ENCODE assay signal across 8 cellular contexts in genomic region chr2:218068721-218069334, GRCh38. TPM values are rescaled to one million over a fixed set of nuclear protein-coding genes. Genes with fewer than 3 reads are reported as not detected.
DNase-seq lines count a peak whose midpoint lies in the region; ATAC-seq, FAIRE-seq and TF ChIP-seq lines count a peak whose summit lies in the region.
"Not testable (repeated sequence)": the region's sequence is repeated elsewhere in the genome, so short reads cannot be mapped to it uniquely, and the experiment has no call there.

RUFY4 (plus strand) TSS chr2:218069253; CDS start chr2:218070606, 1,353 bp downstream.

- not testable (repeated sequence) for H3K79me2 ChIP-seq in endothelial cell of umbilical vein (ENCODE audit: control insufficient read depth, insufficient read depth, low read length)

- DNase-seq in Caki2 (ENCODE audit: low read depth) (peak; percentile 63), NOMO-1 treated with dmso at 0.1 percent for 144 hours (lab: John Stamatoyannopoulos, UW; ENCODE audit: unreplicated experiment) (peak; percentile 77), endothelial cell of umbilical vein (ENCODE audit: low read depth, low spot score) (peak; percentile 52), middle frontal gyrus (ENCODE audit: extremely low spot score, low spot score) (peak; percentile 23)
- peak; percentile 17 for DNase-seq in activated CD8-positive, alpha-beta memory T cell treated with anti-CD3 and anti-CD28 coated beads, Interleukin-2, amount 50 U/mL, for 1 hour (ENCODE audit: extremely low read depth)
- DNase-seq in stimulated activated CD8-positive, alpha-beta memory T cell treated with anti-CD3 and anti-CD28 coated beads, Interleukin-15, amount 100 ng/mL, for 48 hours (ENCODE audit: low read depth in 2 of 2), result peak; percentile 12 to 28

- H3K9ac ChIP-seq in HUES64 (ENCODE audit: low read depth, low read length); endothelial cell of umbilical vein (replicated peaks; ENCODE audit: extremely low read depth, insufficient read depth, low read length): not testable (repeated sequence)

- dilution Hi-C loops in endothelial cell of umbilical vein (cut with MboI; ENCODE audit: extremely low pct_ligation_motif_present, low sequenced_read_pairs), result not testable (repeated sequence)

- H3K36me3 ChIP-seq in HUES64 (ENCODE audit: insufficient read depth, low read length); endothelial cell of umbilical vein (ENCODE audit: control insufficient read depth in 2 of 2, extremely low read depth in 1 of 2, insufficient read depth in 2 of 2, low read length in 2 of 2): not testable (repeated sequence)

- not testable (repeated sequence) for H3K4me1 ChIP-seq in HUES64 (ENCODE audit: insufficient read depth, low read length); endothelial cell of umbilical vein (ENCODE audit: control insufficient read depth, extremely low read depth, insufficient read depth, low read length)

- H2AFZ ChIP-seq in endothelial cell of umbilical vein (ENCODE audit: low read depth, low read length), result not testable (repeated sequence)

- TF ChIP-seq CTCF in endothelial cell of umbilical vein (IDR thresholded peaks at IDR 0.05; ENCODE audit: extremely low read depth in 1 of 2, insufficient read depth in 1 of 2, low read depth in 1 of 2, low read length in 2 of 2), result peak; percentile 66 to 77

- BruUV-seq in endothelial cell of umbilical vein (replicated peaks; lab: Mats Ljungman, UMichigan), result not testable (repeated sequence)

- H3K9me3 ChIP-seq in HUES64 (ENCODE audit: insufficient read depth, low read depth, low read length); endothelial cell of umbilical vein (replicated peaks; ENCODE audit: control insufficient read depth, insufficient read depth, low read length): not testable (repeated sequence)

- H3K4me3 ChIP-seq in HUES64 (ENCODE audit: low read length) (0 out of 2 replicates have a peak within 1 kb of the TSS, but pooled peaks have one; percentile 13), endothelial cell of umbilical vein (replicated peaks in 1 of 3; ENCODE audit: insufficient read depth in 1 of 3, low read depth in 1 of 3, low read length in 3 of 3) (peak within 1 kb of the TSS in 1 of 3 experiments; percentile 25)

- H3K4me2 ChIP-seq in endothelial cell of umbilical vein (ENCODE audit: insufficient read depth, low read length), result not testable (repeated sequence)

- not testable (repeated sequence) for H3K27ac ChIP-seq in HUES64 (ENCODE audit: low read depth, low read length); endothelial cell of umbilical vein (ENCODE audit: insufficient read depth, low read depth, low read length)

- not testable (repeated sequence) for H4K20me1 ChIP-seq in endothelial cell of umbilical vein (replicated peaks; ENCODE audit: control insufficient read depth, extremely low read depth, insufficient read depth, low read length)

- H3K9me1 ChIP-seq in endothelial cell of umbilical vein (replicated peaks; ENCODE audit: control insufficient read depth, extremely low read depth, insufficient read depth, low read length), result not testable (repeated sequence)

- peak; percentile 82 for ATAC-seq in GM21526 (IDR thresholded peaks at IDR 0.05; ENCODE audit: low FRiP score, unreplicated experiment)

- in situ Hi-C loops in Caki2 (cut with HindIII; ENCODE audit: low pct_unique_long_range_greater_than_20kb, low sequenced_read_pairs), result not testable (repeated sequence)

- WGBS in HUES64, result 16% methylated on average over 14 of the region's 15 CpGs

- CTCF ChIA-PET in endothelial cell of umbilical vein (lab: Charles Lee), result interaction anchor here (1.0 to 10.1 kb wide), 24 partner anchors 9 to 418 kb away, joined by 3 to 317 read pairs (median 4); no protein-coding TSS in a partner anchor

- intact Hi-C loops in endothelial cell of umbilical vein (cut with micrococcal nuclease), result loop anchor here (1.0 to 2.0 kb wide), 4 partner anchors 74 to 284 kb away; no protein-coding TSS in a partner anchor

- POLR2A ChIA-PET in endothelial cell of umbilical vein (lab: Charles Lee), result not testable (repeated sequence)

- not testable (repeated sequence) for TF ChIP-seq POLR2A in endothelial cell of umbilical vein (IDR thresholded peaks at IDR 0.05; ENCODE audit: low read depth, low read length)

- H3K27me3 ChIP-seq in HUES64 (ENCODE audit: insufficient read depth, low read length), result peaks cover 13% of the 10 kb centered on the region
- not testable (repeated sequence) for H3K27me3 ChIP-seq in endothelial cell of umbilical vein (ENCODE audit: control insufficient read depth in 2 of 2, insufficient read depth in 2 of 2, low read length in 2 of 2)

- peak; percentile 99 for FAIRE-seq in endothelial cell of umbilical vein (lab: Jason Lieb, UNC)

RNA-seq across cellular contexts. Expression of gene RUFY4, which starts in this region (rescaled TPM):
- not detected in 2 replicates for total RNA-seq in Caki2 (2014; rRNA removed; shearing (Covaris generic); ENCODE audit: low replicate concordance)
- polyA plus RNA-seq in HUES64 (2013, experiment 1 of 2), result 0.15 TPM
- not detected for polyA plus RNA-seq in HUES64 (2013, experiment 2 of 2)
- total RNA-seq in endothelial cell of umbilical vein, result not detected in 2 replicates
- not detected in 2 replicates for polyA plus RNA-seq in endothelial cell of umbilical vein
- polyA plus RNA-seq in endothelial cell of umbilical vein (2011; cell fraction: cytosol; rRNA removed), result not detected in 2 replicates
- not detected in 2 replicates for polyA plus RNA-seq in endothelial cell of umbilical vein (2011; cell fraction: nucleus; rRNA removed)
- polyA plus RNA-seq in endothelial cell of umbilical vein (2012), result not detected in 2 replicates
- polyA minus RNA-seq in endothelial cell of umbilical vein, result not detected in 2 replicates
- polyA minus RNA-seq in endothelial cell of umbilical vein (2011; cell fraction: cytosol; rRNA and poly(A)+ RNA removed), result not detected
- not detected in 2 replicates for polyA minus RNA-seq in endothelial cell of umbilical vein (2011; cell fraction: nucleus; rRNA and poly(A)+ RNA removed)

Comparison
In these comparisons a context has a peak if more than half of its experiments do, and no peak if none do; other contexts are left out.
1. Peak in DNase-seq in Caki2; RNA of the gene not detected or under 1 TPM.
2. Peak in DNase-seq in endothelial cell of umbilical vein; RNA of the gene not detected or under 1 TPM.
3. DNase-seq: peak in every context shown above with its lines; median percentile 77 in NOMO-1 treated with dmso at 0.1 percent for 144 hours; 63 in Caki2; 52 in endothelial cell of umbilical vein; 23 in middle frontal gyrus; 20 in stimulated activated CD8-positive, alpha-beta memory T cell treated with anti-CD3 and anti-CD28 coated beads, Interleukin-15, amount 100 ng/mL, for 48 hours; 17 in activated CD8-positive, alpha-beta memory T cell treated with anti-CD3 and anti-CD28 coated beads, Interleukin-2, amount 50 U/mL, for 1 hour.